8 cellular contexts compared by ENCODE assay signal in genomic region chr2:202376460-202377307, GRCh38. TPM values are rescaled to one million over a fixed set of nuclear protein-coding genes. Genes with fewer than 3 reads are reported as not detected.
DNase-seq lines count a peak whose midpoint lies in the region; ATAC-seq, FAIRE-seq and TF ChIP-seq lines count a peak whose summit lies in the region.

No MANE protein-coding gene starts in this region.

- no peaks in the 10 kb centered on the region for H3K36me3 Mint-ChIP-seq in activated naive CD4-positive, alpha-beta T cell treated with anti-CD3 and anti-CD28 coated beads, Interleukin-2, amount 10 ng/mL, durations not matched to agents 7 days and 5 days

- H3K4me1 ChIP-seq in osteoblast (ENCODE audit: insufficient read depth, low read length) = peaks cover 19% of the 10 kb centered on the region

- H3K9me3 Mint-ChIP-seq in activated naive CD4-positive, alpha-beta T cell treated with anti-CD3 and anti-CD28 coated beads, Interleukin-2, amount 10 ng/mL, durations not matched to agents 7 days and 5 days = no peaks in the 10 kb centered on the region

- H4K20me1 ChIP-seq in osteoblast (ENCODE audit: insufficient read depth, low read length) = peaks cover 34% of the 10 kb centered on the region

- H3K4me1 Mint-ChIP-seq in activated naive CD4-positive, alpha-beta T cell treated with anti-CD3 and anti-CD28 coated beads, Interleukin-2, amount 10 ng/mL, durations not matched to agents 7 days and 5 days = peaks cover 34% of the 10 kb centered on the region

- ATAC-seq in HG03064 (IDR thresholded peaks at IDR 0.05; ENCODE audit: low read depth, unreplicated experiment) = peak; percentile 14

- no peaks in the 10 kb centered on the region for H3K36me3 ChIP-seq in osteoblast (ENCODE audit: insufficient read depth, low read length)

- H3K27ac ChIP-seq in osteoblast (ENCODE audit: low read depth, low read length) = peak overlapping the region; percentile 85

- peak overlapping the region; percentile 98 for H3K4me3 Mint-ChIP-seq in activated naive CD4-positive, alpha-beta T cell treated with anti-CD3 and anti-CD28 coated beads, Interleukin-2, amount 10 ng/mL, durations not matched to agents 7 days and 5 days

- H3K27me3 ChIP-seq in osteoblast (ENCODE audit: insufficient read depth, low read length) = no peaks in the 10 kb centered on the region

- H2AFZ ChIP-seq in osteoblast (ENCODE audit: low read length) = peak overlapping the region; percentile 74

- TF ChIP-seq CTCF in osteoblast (IDR thresholded peaks at IDR 0.05; ENCODE audit: extremely low read depth, low read depth, low read length) = no peak

- no peaks in the 10 kb centered on the region for H3K9me3 ChIP-seq in osteoblast (ENCODE audit: low read depth, low read length)

- peaks cover 32% of the 10 kb centered on the region for H3K27me3 Mint-ChIP-seq in activated naive CD4-positive, alpha-beta T cell treated with anti-CD3 and anti-CD28 coated beads, Interleukin-2, amount 10 ng/mL, durations not matched to agents 7 days and 5 days

- H3K27ac Mint-ChIP-seq in activated naive CD4-positive, alpha-beta T cell treated with anti-CD3 and anti-CD28 coated beads, Interleukin-2, amount 10 ng/mL, durations not matched to agents 7 days and 5 days = peak overlapping the region; percentile 87

- DNase-seq in SKM-1 treated with dmso at 0.1 percent for 144 hours (lab: John Stamatoyannopoulos, UW; ENCODE audit: unreplicated experiment) (peak; percentile 64), SKM-1 (lab: John Stamatoyannopoulos, UW; ENCODE audit: unreplicated experiment) (no peak), RCC 7860 (ENCODE audit: low spot score) (peak; percentile 33), globus pallidus (ENCODE audit: low spot score) (peak; percentile 54), osteoblast (ENCODE audit: insufficient read length, low spot score, missing footprints) (no peak), urothelium cell line (ENCODE audit: low spot score) (peak; percentile 33)
- DNase-seq in activated naive CD4-positive, alpha-beta T cell treated with anti-CD3 and anti-CD28 coated beads, Interleukin-2, amount 10 ng/mL, durations not matched to agents 7 days and 5 days = peak; percentile 59

- H3K4me3 ChIP-seq in osteoblast (ENCODE audit: insufficient read depth, low read length) = peak overlapping the region; percentile 98

- FAIRE-seq in RCC 7860 (lab: Jason Lieb, UNC) (no peak), urothelium cell line (lab: Jason Lieb, UNC) (no peak)

- H3K4me2 ChIP-seq in osteoblast (ENCODE audit: insufficient read depth, low read length) = peak overlapping the region; percentile 85

- peaks cover 53% of the 10 kb centered on the region for H3K79me2 ChIP-seq in osteoblast (ENCODE audit: insufficient read depth, low read length)

- CTCF ChIA-PET in activated naive CD4-positive, alpha-beta T cell treated with anti-CD3 and anti-CD28 coated beads, Interleukin-2, amount 10 ng/mL, durations not matched to agents 7 days and 5 days (lab: Charles Lee) = no interaction called here

RNA-seq across cellular contexts. Expression of gene BMPR2, which starts 0.6 kb away (rescaled TPM):
- 41.8 and 44.2 TPM in 2 replicates for total RNA-seq in osteoblast

Comparison
In these comparisons a context has a peak if more than half of its experiments do, and no peak if none do; other contexts are left out.
1. DNase-seq: peak in SKM-1 treated with dmso at 0.1 percent for 144 hours (single experiment), RCC 7860 (single experiment), activated naive CD4-positive, alpha-beta T cell treated with anti-CD3 and anti-CD28 coated beads, Interleukin-2, amount 10 ng/mL, durations not matched to agents 7 days and 5 days (single experiment), globus pallidus (single experiment) and urothelium cell line (single experiment); none in SKM-1 (single experiment) and osteoblast (single experiment).